In genomic region chr5:19048750-19049149, GRCh38 we compare ENCODE assay signal across 18 cellular contexts.
DNase-seq lines count a peak whose midpoint lies in the region; ATAC-seq, FAIRE-seq and TF ChIP-seq lines count a peak whose summit lies in the region.
"Had no signal": no experiment of that assay in that cellular context is flagged by ENCODE, and none has a peak within 500 bp of the region (broad histone marks: within the 10 kb centered on the region; RNA-seq: fewer than 3 reads in every experiment).

No MANE protein-coding gene starts in this region.

- TF ChIP-seq CTCF in A549 (IDR thresholded peaks at IDR 0.05) (no peak), K562 (IDR thresholded peaks at IDR 0.05 in 2 of 3, conservative IDR thresholded peaks at IDR 0.05 in 1 of 3; ENCODE audit: insufficient read depth in 2 of 3, low read depth in 1 of 3, low read length in 3 of 3) (no peak), foreskin fibroblast (IDR thresholded peaks at IDR 0.05; ENCODE audit: low read depth, low read length) (no peak)

- no peaks in the 10 kb centered on the region for H3K4me1 ChIP-seq in A549
- H3K4me1 ChIP-seq in K562 (replicated peaks in 1 of 2; ENCODE audit: control insufficient read depth in 2 of 2, insufficient read depth in 2 of 2, low read length in 2 of 2): no peaks in the 10 kb centered on the region; a peak in 2 of 5 replicates
- H3K4me1 ChIP-seq: HAP-1 had no signal

- DNase-seq in A549 (ENCODE audit: low read depth in 1 of 2, low spot score in 1 of 2) (no peak), NCI-H69 (lab: John Stamatoyannopoulos, UW) (peak; percentile 25), K562 (ENCODE audit: extremely low read depth in 1 of 4, low spot score in 3 of 4) (peak in 1 of 4 experiments; percentile 12), foreskin fibroblast (no peak), left colon (no peak)
- DNase-seq: C1 segment of cervical spinal cord; Calu3; CD4-positive, alpha-beta memory T cell; COR-L47; DMS53; DMS79 treated with DMSO at 0.1 percent for 48 hours; GF-D8; GOT3 had no signal

- H3K27ac ChIP-seq in A549: no peak overlapping the region
- H3K27ac ChIP-seq in K562 (ENCODE audit: extremely low read depth, low read depth, low read length): no peak overlapping the region
- H3K27ac ChIP-seq: 22Rv1 had no signal

- TF ChIP-seq POLR2A in A549 (IDR thresholded peaks at IDR 0.05; ENCODE audit: low read length) (no peak), K562 (conservative IDR thresholded peaks at IDR 0.05) (no peak)

- peaks cover 5% of the 10 kb centered on the region; the same call in 2 of the 3 replicates for H3K79me2 ChIP-seq in K562 (ENCODE audit: control insufficient read depth, insufficient read depth, low read length)

- no peak overlapping the region for H3K9ac ChIP-seq in K562 (ENCODE audit: insufficient read depth in 1 of 2, low read depth in 2 of 2, low read length in 2 of 2)

- H3K4me2 ChIP-seq in A549 (no peak overlapping the region), K562 (ENCODE audit: insufficient read depth, low read length) (no peak overlapping the region)

- H3K36me3 ChIP-seq in K562 (ENCODE audit: control insufficient read depth, insufficient read depth, low read length): no peaks in the 10 kb centered on the region
- H3K36me3 ChIP-seq: HAP-1 had no signal

- CTCF ChIA-PET in A549 (lab: Yijun Ruan, JAX) (no interaction called here), K562 (lab: Yijun Ruan, JAX; ENCODE audit: low intra/inter-chr PET ratio) (no interaction called here)

- no peaks in the 10 kb centered on the region; the same call in 2 of the 3 replicates for H3K9me3 ChIP-seq in A549
- H3K9me3 ChIP-seq in K562 (replicated peaks; ENCODE audit: control insufficient read depth, insufficient read depth, low read depth, low read length): no peaks in the 10 kb centered on the region; the same call in 1 of the 2 replicates
- H3K9me3 ChIP-seq: HAP-1 had no signal

- FAIRE-seq in A549 (lab: Jason Lieb, UNC) (peak; percentile 36), K562 (lab: Jason Lieb, UNC) (no peak)
- FAIRE-seq: GM12891, H54 had no signal

- BruUV-seq in K562 (replicated peaks; lab: Mats Ljungman, UMichigan): no TSS peak

- H3K27me3 ChIP-seq in K562 (ENCODE audit: control insufficient read depth in 2 of 2, insufficient read depth in 2 of 2, low read length in 2 of 2): no peaks in the 10 kb centered on the region

- POLR2A ChIA-PET in A549 (lab: Yijun Ruan, JAX): no interaction called here
- POLR2A ChIA-PET in K562 (lab: Yijun Ruan, JAX): no interaction called here

- H3K4me3 ChIP-seq in A549 (no peak overlapping the region), K562 (no peak overlapping the region), foreskin fibroblast (ENCODE audit: low read depth in 1 of 2, low read length in 2 of 2) (no peak overlapping the region)
- H3K4me3 ChIP-seq: HAP-1 had no signal

- H3K9me1 ChIP-seq in K562 (ENCODE audit: control insufficient read depth, insufficient read depth, low read length): no peaks in the 10 kb centered on the region

- in situ Hi-C loops in K562 (cut with MboI): no loop called here

- no peak for TF ChIP-seq RAD21 in A549 (conservative IDR thresholded peaks at IDR 0.05 in 1 of 2, IDR thresholded peaks at IDR 0.05 in 1 of 2)
- TF ChIP-seq RAD21 in K562 (CRISPR knock-in tag; conservative IDR thresholded peaks at IDR 0.05 in 1 of 2, IDR thresholded peaks at IDR 0.05 in 1 of 2): no peak

- TF ChIP-seq EP300 in A549 (IDR thresholded peaks at IDR 0.05) (no peak), K562 (IDR thresholded peaks at IDR 0.05; ENCODE audit: low read length) (peak; percentile 70; the same call in 1 of the 2 replicates)

- no peaks in the 10 kb centered on the region for H4K20me1 ChIP-seq in K562 (replicated peaks; ENCODE audit: control insufficient read depth, insufficient read depth, low read length)

- ATAC-seq in A549: no peak
- ATAC-seq in K562: no peak
- ATAC-seq in SK-N-SH treated with all-trans-retinoic acid at 6 μM for 48 hours: no peak
- no peak for ATAC-seq in left colon

- intact Hi-C loops in K562 (cut with micrococcal nuclease): no loop called here
- intact Hi-C loops in left colon (cut with DNase I, micrococcal nuclease): no loop called here

- no peak overlapping the region for H2AFZ ChIP-seq in K562 (ENCODE audit: low read depth, low read length)

- under 1% methylated on average over 3 of the region's 3 CpGs for whole genome bisulfite sequencing in A549 (ENCODE audit: missing lambda C conversion rate)
- 2% methylated on average over 3 of the region's 3 CpGs for WGBS in K562 (ENCODE audit: insufficient coverage, low coverage, missing lambda C conversion rate)

TF ChIP-seq in A549, 52 proteins besides CTCF, POLR2A, EP300 and RAD21 (continues in another document):
- TF ChIP-seq POLR2AphosphoS2 (conservative IDR thresholded peaks at IDR 0.05; ENCODE audit: low read length) (no peak), GATA3 (IDR thresholded peaks at IDR 0.05; ENCODE audit: borderline replicate concordance) (no peak), KDM1A (IDR thresholded peaks at IDR 0.05; ENCODE audit: low read depth) (no peak), ZFP36 (IDR thresholded peaks at IDR 0.05; ENCODE audit: borderline replicate concordance, partially characterized antibody) (no peak), MYC (IDR thresholded peaks at IDR 0.05; ENCODE audit: borderline replicate concordance, low read length) (no peak), FOXS1 (CRISPR knock-in tag; IDR thresholded peaks at IDR 0.05) (no peak), TP53 (CRISPR knock-in tag; IDR thresholded peaks at IDR 0.05) (no peak), RNF2 (IDR thresholded peaks at IDR 0.05; ENCODE audit: borderline replicate concordance, low read depth) (no peak), SMC3 (IDR thresholded peaks at IDR 0.05) (no peak)
- TF ChIP-seq, protein P1, sequence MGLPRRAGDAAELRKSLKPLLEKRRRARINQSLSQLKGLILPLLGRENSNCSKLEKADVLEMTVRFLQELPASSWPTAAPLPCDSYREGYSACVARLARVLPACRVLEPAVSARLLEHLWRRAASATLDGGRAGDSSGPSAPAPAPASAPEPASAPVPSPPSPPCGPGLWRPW (IDR thresholded peaks at IDR 0.05): no peak
- TF ChIP-seq, protein P2, sequence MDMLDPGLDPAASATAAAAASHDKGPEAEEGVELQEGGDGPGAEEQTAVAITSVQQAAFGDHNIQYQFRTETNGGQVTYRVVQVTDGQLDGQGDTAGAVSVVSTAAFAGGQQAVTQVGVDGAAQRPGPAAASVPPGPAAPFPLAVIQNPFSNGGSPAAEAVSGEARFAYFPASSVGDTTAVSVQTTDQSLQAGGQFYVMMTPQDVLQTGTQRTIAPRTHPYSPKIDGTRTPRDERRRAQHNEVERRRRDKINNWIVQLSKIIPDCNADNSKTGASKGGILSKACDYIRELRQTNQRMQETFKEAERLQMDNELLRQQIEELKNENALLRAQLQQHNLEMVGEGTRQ (IDR thresholded peaks at IDR 0.05): no peak

TF ChIP-seq in K562, 482 proteins besides CTCF, POLR2A, EP300 and RAD21 (continues in another document):
- TF ChIP-seq ZBTB11 (CRISPR knock-in tag; IDR thresholded peaks at IDR 0.05) (peak in 1 of 3 experiments; percentile 48; a peak in 1 of 6 replicates), ARHGAP35 (IDR thresholded peaks at IDR 0.05; ENCODE audit: partially characterized antibody) (peak; percentile 89)

TF ChIP-seq in SK-N-SH treated with all-trans-retinoic acid at 6 μM for 48 hours, 23 proteins besides CTCF, POLR2A, EP300 and RAD21 (continues in another document):
- TF ChIP-seq GLIS3 (CRISPR knock-in tag; IDR thresholded peaks at IDR 0.05) (no peak), OSR1 (CRISPR knock-in tag; IDR thresholded peaks at IDR 0.05) (no peak), ZFP30 (CRISPR knock-in tag; IDR thresholded peaks at IDR 0.05) (no peak), ZFP3 (CRISPR knock-in tag; IDR thresholded peaks at IDR 0.05) (no peak)
- TF ChIP-seq, protein P3, sequence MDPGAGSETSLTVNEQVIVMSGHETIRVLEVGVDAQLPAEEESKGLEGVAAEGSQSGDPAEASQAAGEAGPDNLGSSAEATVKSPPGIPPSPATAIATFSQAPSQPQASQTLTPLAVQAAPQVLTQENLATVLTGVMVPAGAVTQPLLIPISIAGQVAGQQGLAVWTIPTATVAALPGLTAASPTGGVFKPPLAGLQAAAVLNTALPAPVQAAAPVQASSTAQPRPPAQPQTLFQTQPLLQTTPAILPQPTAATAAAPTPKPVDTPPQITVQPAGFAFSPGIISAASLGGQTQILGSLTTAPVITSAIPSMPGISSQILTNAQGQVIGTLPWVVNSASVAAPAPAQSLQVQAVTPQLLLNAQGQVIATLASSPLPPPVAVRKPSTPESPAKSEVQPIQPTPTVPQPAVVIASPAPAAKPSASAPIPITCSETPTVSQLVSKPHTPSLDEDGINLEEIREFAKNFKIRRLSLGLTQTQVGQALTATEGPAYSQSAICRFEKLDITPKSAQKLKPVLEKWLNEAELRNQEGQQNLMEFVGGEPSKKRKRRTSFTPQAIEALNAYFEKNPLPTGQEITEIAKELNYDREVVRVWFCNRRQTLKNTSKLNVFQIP (CRISPR knock-in tag; IDR thresholded peaks at IDR 0.05; ENCODE audit: borderline replicate concordance, low read depth): no peak
- TF ChIP-seq, protein P4, sequence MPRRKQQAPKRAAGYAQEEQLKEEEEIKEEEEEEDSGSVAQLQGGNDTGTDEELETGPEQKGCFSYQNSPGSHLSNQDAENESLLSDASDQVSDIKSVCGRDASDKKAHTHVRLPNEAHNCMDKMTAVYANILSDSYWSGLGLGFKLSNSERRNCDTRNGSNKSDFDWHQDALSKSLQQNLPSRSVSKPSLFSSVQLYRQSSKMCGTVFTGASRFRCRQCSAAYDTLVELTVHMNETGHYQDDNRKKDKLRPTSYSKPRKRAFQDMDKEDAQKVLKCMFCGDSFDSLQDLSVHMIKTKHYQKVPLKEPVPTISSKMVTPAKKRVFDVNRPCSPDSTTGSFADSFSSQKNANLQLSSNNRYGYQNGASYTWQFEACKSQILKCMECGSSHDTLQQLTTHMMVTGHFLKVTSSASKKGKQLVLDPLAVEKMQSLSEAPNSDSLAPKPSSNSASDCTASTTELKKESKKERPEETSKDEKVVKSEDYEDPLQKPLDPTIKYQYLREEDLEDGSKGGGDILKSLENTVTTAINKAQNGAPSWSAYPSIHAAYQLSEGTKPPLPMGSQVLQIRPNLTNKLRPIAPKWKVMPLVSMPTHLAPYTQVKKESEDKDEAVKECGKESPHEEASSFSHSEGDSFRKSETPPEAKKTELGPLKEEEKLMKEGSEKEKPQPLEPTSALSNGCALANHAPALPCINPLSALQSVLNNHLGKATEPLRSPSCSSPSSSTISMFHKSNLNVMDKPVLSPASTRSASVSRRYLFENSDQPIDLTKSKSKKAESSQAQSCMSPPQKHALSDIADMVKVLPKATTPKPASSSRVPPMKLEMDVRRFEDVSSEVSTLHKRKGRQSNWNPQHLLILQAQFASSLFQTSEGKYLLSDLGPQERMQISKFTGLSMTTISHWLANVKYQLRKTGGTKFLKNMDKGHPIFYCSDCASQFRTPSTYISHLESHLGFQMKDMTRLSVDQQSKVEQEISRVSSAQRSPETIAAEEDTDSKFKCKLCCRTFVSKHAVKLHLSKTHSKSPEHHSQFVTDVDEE (CRISPR knock-in tag; IDR thresholded peaks at IDR 0.05): no peak

Comparison
In these comparisons a context has a peak if more than half of its experiments do, and no peak if none do; other contexts are left out.
1. Of the 35 proteins assayed by ChIP-seq in both K562 and A549: peak only in K562: EP300; only in A549: none; in both: none; in neither: 34.